In genomic region chr3:49357466-49358216, GRCh38 we compare ENCODE assay signal across 8 cellular contexts. TPM values are rescaled to one million over a fixed set of nuclear protein-coding genes. Genes with fewer than 3 reads are reported as not detected.
DNase-seq lines count a peak whose midpoint lies in the region; ATAC-seq lines count a peak whose summit lies in the region.

No MANE protein-coding gene starts in this region.

- no peaks in the 10 kb centered on the region for H3K27me3 ChIP-seq in trophoblast cell (ENCODE audit: insufficient read depth, low read length)

- peak overlapping the region; percentile 90 to 97 for H3K27ac Mint-ChIP-seq in activated naive CD4-positive, alpha-beta T cell treated with anti-CD3 and anti-CD28 coated beads, Interleukin-2, amount 50 U/mL, for 72 hours

- DNase-seq in GM04503 (ENCODE audit: low read depth) = peak; percentile 78
- DNase-seq in RPMI7951 (ENCODE audit: low read depth) = peak; percentile 31
- peak; percentile 36 to 66 for DNase-seq in activated naive CD4-positive, alpha-beta T cell treated with anti-CD3 and anti-CD28 coated beads, Interleukin-2, amount 50 U/mL, for 72 hours (ENCODE audit: low spot score in 2 of 2)
- DNase-seq in Right ventricle myocardium inferior (ENCODE audit: missing footprints) = peak; percentile 84
- peak; percentile 79 to 92 for DNase-seq in trophoblast cell
- DNase-seq in SKM-1 treated with dmso at 0.1 percent for 144 hours (lab: John Stamatoyannopoulos, UW; ENCODE audit: unreplicated experiment) = no peak

- peak overlapping the region; percentile 51 for H4K8ac ChIP-seq in trophoblast cell (ENCODE audit: low read depth, low read length)

- H3K9me3 ChIP-seq in trophoblast cell (ENCODE audit: insufficient read depth, low read depth, low read length) = peaks cover 2% of the 10 kb centered on the region

- no peak overlapping the region for H2BK12ac ChIP-seq in trophoblast cell (ENCODE audit: low read length)

- peak overlapping the region; percentile 43 for H3K9ac ChIP-seq in trophoblast cell (ENCODE audit: low read length)

- H3K27ac ChIP-seq in trophoblast cell (ENCODE audit: low read depth, low read length) = peak overlapping the region; percentile 55

- peak overlapping the region; percentile 27 for H2AK5ac ChIP-seq in trophoblast cell (ENCODE audit: low read length)

- H3K18ac ChIP-seq in trophoblast cell (ENCODE audit: low read length) = peak overlapping the region; percentile 63

- peaks cover 16 to 37% of the 10 kb centered on the region in 2 donors for H3K36me3 Mint-ChIP-seq in activated naive CD4-positive, alpha-beta T cell treated with anti-CD3 and anti-CD28 coated beads, Interleukin-2, amount 50 U/mL, for 72 hours

- no peak overlapping the region for H3K23ac ChIP-seq in trophoblast cell (ENCODE audit: low read length)

- peak overlapping the region; percentile 58 for H3K4me2 ChIP-seq in trophoblast cell (ENCODE audit: low read length)

- peaks cover 8 to 10% of the 10 kb centered on the region in 2 experiments for H3K4me1 ChIP-seq in trophoblast cell (ENCODE audit: control insufficient read depth in 1 of 2, insufficient read depth in 2 of 2, low read length in 2 of 2)

- intact Hi-C loops in Right ventricle myocardium inferior (cut with DNase I) = loop anchor here (2.0 to 5.0 kb wide), 3 partner anchors 17 to 185 kb away; partner anchors contain the start of genes KLHDC8B, RHOA, TCTA and USP4

- peak overlapping the region; percentile 70 for H2BK5ac ChIP-seq in trophoblast cell (ENCODE audit: low read depth, low read length, poor library complexity)

- H3K14ac ChIP-seq in trophoblast cell (ENCODE audit: low read length) = peak overlapping the region; percentile 82

- H3K4me3 ChIP-seq in trophoblast cell (ENCODE audit: low read depth, low read length) = peak overlapping the region; percentile 73

- peaks cover 38 to 40% of the 10 kb centered on the region in 2 experiments for H3K36me3 ChIP-seq in trophoblast cell (ENCODE audit: control insufficient read depth in 1 of 2, insufficient read depth in 2 of 2, low read length in 2 of 2)

- peak overlapping the region; percentile 26 for H2AFZ ChIP-seq in trophoblast cell (ENCODE audit: insufficient read depth, low read length, poor library complexity)

- H3K9me3 Mint-ChIP-seq in activated naive CD4-positive, alpha-beta T cell treated with anti-CD3 and anti-CD28 coated beads, Interleukin-2, amount 50 U/mL, for 72 hours = no peaks in the 10 kb centered on the region

- peak overlapping the region; percentile 48 for H2BK120ac ChIP-seq in trophoblast cell (ENCODE audit: insufficient read depth, low read length, poor library complexity)

- peaks cover 13% of the 10 kb centered on the region for H3K79me1 ChIP-seq in trophoblast cell (ENCODE audit: low read length)

- no CpG with 5 or more reads among the region's 61 CpGs for WGBS in trophoblast cell (ENCODE audit: extremely low coverage, insufficient coverage, insufficient read length)

- ATAC-seq in HG02763 (IDR thresholded peaks at IDR 0.05; ENCODE audit: unreplicated experiment) (peak; percentile 22), Right ventricle myocardium inferior (peak; percentile 44), HG03442 (IDR thresholded peaks at IDR 0.05; ENCODE audit: unreplicated experiment) (no peak)
- peak; percentile 39 to 40 for ATAC-seq in activated naive CD4-positive, alpha-beta T cell treated with anti-CD3 and anti-CD28 coated beads, Interleukin-2, amount 50 U/mL, for 72 hours

- H3K4ac ChIP-seq in trophoblast cell (ENCODE audit: low read depth, low read length) = peak overlapping the region; percentile 90

- peaks cover 8% of the 10 kb centered on the region for H3K79me2 ChIP-seq in trophoblast cell (ENCODE audit: control insufficient read depth, insufficient read depth, low read length, poor library complexity)

- H4K91ac ChIP-seq in trophoblast cell (ENCODE audit: low read depth, low read length) = peak overlapping the region; percentile 71

- H4K12ac ChIP-seq in trophoblast cell (ENCODE audit: low read depth, low read length) = peak overlapping the region; percentile 49

RNA-seq across cellular contexts. Expression of gene GPX1, which starts 0.5 kb away (rescaled TPM):
- not detected in 2 replicates for total RNA-seq in RPMI7951 (2014; rRNA removed; shearing (Covaris generic))
- total RNA-seq in activated naive CD4-positive, alpha-beta T cell treated with anti-CD3 and anti-CD28 coated beads, Interleukin-2, amount 50 U/mL, for 72 hours = 100 to 1,000 TPM; 180 to 264 TPM
- 136 TPM for total RNA-seq in Right ventricle myocardium inferior
- 163 and 164 TPM in 2 replicates for polyA plus RNA-seq in trophoblast cell (2013)

RNA-seq across cellular contexts. Expression of gene USP4, which starts 17.8 kb away (rescaled TPM):
- total RNA-seq in RPMI7951 (2014; rRNA removed; shearing (Covaris generic)) = 12.9 and 14.5 TPM in 2 replicates
- total RNA-seq in activated naive CD4-positive, alpha-beta T cell treated with anti-CD3 and anti-CD28 coated beads, Interleukin-2, amount 50 U/mL, for 72 hours = 10 to 100 TPM; 76.0 to 92.8 TPM
- 39.4 TPM for total RNA-seq in Right ventricle myocardium inferior
- 19.2 and 19.3 TPM in 2 replicates for polyA plus RNA-seq in trophoblast cell (2013)

RNA-seq across cellular contexts. Expression of gene RHOA, which starts 54.1 kb away (rescaled TPM):
- 627 and 650 TPM in 2 replicates for total RNA-seq in RPMI7951 (2014; rRNA removed; shearing (Covaris generic))
- 100 to 1,000 TPM; 412 to 421 TPM for total RNA-seq in activated naive CD4-positive, alpha-beta T cell treated with anti-CD3 and anti-CD28 coated beads, Interleukin-2, amount 50 U/mL, for 72 hours
- 285 TPM for total RNA-seq in Right ventricle myocardium inferior
- 556 and 567 TPM in 2 replicates for polyA plus RNA-seq in trophoblast cell (2013)

RNA-seq across cellular contexts. Expression of gene TCTA, which starts 54.6 kb away (rescaled TPM):
- total RNA-seq in RPMI7951 (2014; rRNA removed; shearing (Covaris generic)) = 22.9 and 24.3 TPM in 2 replicates
- total RNA-seq in activated naive CD4-positive, alpha-beta T cell treated with anti-CD3 and anti-CD28 coated beads, Interleukin-2, amount 50 U/mL, for 72 hours = 10 to 100 TPM in 1 of 2 donors, 1 to 10 TPM in 1; 9.2 to 17.0 TPM
- total RNA-seq in Right ventricle myocardium inferior = 17.1 TPM
- 6.3 and 6.5 TPM in 2 replicates for polyA plus RNA-seq in trophoblast cell (2013)

Comparison
In these comparisons a context has a peak if more than half of its experiments do, and no peak if none do; other contexts are left out.
1. RNA of gene GPX1, which starts 0.5 kb away (total RNA-seq): 180 to 264 TPM in activated naive CD4-positive, alpha-beta T cell treated with anti-CD3 and anti-CD28 coated beads, Interleukin-2, amount 50 U/mL, for 72 hours and 136 TPM in Right ventricle myocardium inferior (single experiment); not detected in RPMI7951; every median in the first group is over 100 times any median in the second.